ENCODE assay signal across 10 cellular contexts in the genomic region with DNA sequence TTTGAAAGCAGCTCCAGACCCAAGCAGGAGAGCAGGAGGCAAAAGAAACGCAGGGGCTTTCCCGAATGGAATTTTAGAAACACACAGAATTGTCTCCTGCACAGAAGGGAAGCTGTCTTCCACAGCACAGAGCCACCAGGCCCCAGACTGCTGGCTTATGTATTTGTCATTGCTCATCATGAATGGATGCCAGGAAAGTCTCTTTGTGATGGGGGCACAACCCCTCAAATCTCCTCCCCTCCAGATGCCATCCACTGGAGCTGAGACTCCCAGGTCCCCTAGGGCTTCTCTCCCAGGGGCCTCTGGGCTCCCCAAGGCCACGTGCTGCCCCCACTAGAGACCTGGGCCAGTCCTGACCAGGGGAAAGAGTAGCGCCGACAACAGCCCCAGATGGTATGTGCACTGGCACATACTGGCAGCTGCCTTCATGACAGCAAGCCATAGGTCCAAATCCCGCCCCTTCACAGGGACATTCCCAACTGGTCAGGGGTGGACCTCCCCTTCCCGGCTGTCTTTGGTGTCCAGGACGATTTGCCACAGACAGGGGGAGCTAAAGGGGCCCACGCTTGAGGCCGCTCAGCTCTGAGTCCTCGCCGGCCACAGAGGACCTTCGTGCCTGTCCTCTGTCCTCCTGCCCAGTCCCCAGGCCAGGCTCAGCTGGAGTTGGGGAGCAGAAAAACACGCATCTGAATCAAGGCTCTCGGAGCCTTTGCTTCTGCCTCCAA.
DNase-seq lines count a peak whose midpoint lies in the region; ATAC-seq, FAIRE-seq and TF ChIP-seq lines count a peak whose summit lies in the region.
"Had no signal": no experiment of that assay in that cellular context is flagged by ENCODE, and none has a peak within 500 bp of the region (broad histone marks: within the 10 kb centered on the region; RNA-seq: fewer than 3 reads in every experiment).

No MANE protein-coding gene starts in this region.

- WGBS in pancreas, 2 donors, result 29 to 38% methylated on average over 15 of the region's 15 CpGs

- BruUV-seq in Caco-2 (replicated peaks; lab: Mats Ljungman, UMichigan), result no TSS peak

- H3K4me3 Mint-ChIP-seq in Caco-2 (ENCODE audit: unreplicated experiment) (no peak overlapping the region), glutamatergic neuron (ENCODE audit: unreplicated experiment) (no peak overlapping the region)
- H3K4me3 Mint-ChIP-seq: stimulated activated naive CD8-positive, alpha-beta T cell treated with anti-CD3 and anti-CD28 coated beads, Interleukin-15, Interleukin-2, amounts not matched to agents 100 ng/mL and 50 ng/mL, for 24 hours had no signal

- H3K27me3 ChIP-seq in Caco-2 (replicated peaks; ENCODE audit: control insufficient read depth, insufficient read depth, low read length) (no peaks in the 10 kb centered on the region; the same call in 1 of the 2 replicates), pancreas (no peaks in the 10 kb centered on the region)
- H3K27me3 ChIP-seq: SJSA1 had no signal

- ATAC-seq in pancreas, result peak in 3 of 4 donors; percentile 7 to 41 (median 17)
- no peak for ATAC-seq in GM18502 (IDR thresholded peaks at IDR 0.05; ENCODE audit: poor library complexity, unreplicated experiment)
- ATAC-seq in GM18909 (IDR thresholded peaks at IDR 0.05; ENCODE audit: poor library complexity, unreplicated experiment), result no peak

- no peak overlapping the region for H3K27ac ChIP-seq in pancreas
- H3K27ac ChIP-seq: SJSA1 had no signal

- H3K9me3 ChIP-seq in Caco-2 (no peaks in the 10 kb centered on the region), pancreas (no peaks in the 10 kb centered on the region)
- H3K9me3 ChIP-seq: SJSA1 had no signal

- no peak overlapping the region for H3K4me3 ChIP-seq in Caco-2 (ENCODE audit: low read depth, low read length)
- no peak overlapping the region for H3K4me3 ChIP-seq in pancreas
- H3K4me3 ChIP-seq: SJSA1 had no signal

- intact Hi-C loops in Caco-2 (cut with micrococcal nuclease; ENCODE audit: unreplicated experiment), result loop anchor here (1.0 to 5.0 kb wide), 2 partner anchors 152 to 364 kb away; no protein-coding TSS in a partner anchor
- intact Hi-C loops in pancreas (cut with DNase I), result loop anchor here in 1 of 3 donors (5.0 to 10.0 kb wide), 2 partner anchors 163 to 194 kb away; no protein-coding TSS in a partner anchor

- H3K27me3 Mint-ChIP-seq in Caco-2 (ENCODE audit: insufficient read depth, unreplicated experiment) (peaks cover 12% of the 10 kb centered on the region), glutamatergic neuron (ENCODE audit: unreplicated experiment) (peaks cover 23% of the 10 kb centered on the region)
- H3K27me3 Mint-ChIP-seq: stimulated activated naive CD8-positive, alpha-beta T cell treated with anti-CD3 and anti-CD28 coated beads, Interleukin-15, Interleukin-2, amounts not matched to agents 100 ng/mL and 50 ng/mL, for 24 hours had no signal

- POLR2A ChIA-PET in Caco-2 (lab: Charles Lee), result no interaction called here

- peaks cover 7% of the 10 kb centered on the region for H3K36me3 Mint-ChIP-seq in Caco-2 (ENCODE audit: insufficient read depth, unreplicated experiment)
- H3K36me3 Mint-ChIP-seq in glutamatergic neuron (ENCODE audit: unreplicated experiment), result no peaks in the 10 kb centered on the region

- peaks cover 20% of the 10 kb centered on the region for H3K4me1 Mint-ChIP-seq in Caco-2 (ENCODE audit: low read depth, unreplicated experiment)
- peaks cover 42% of the 10 kb centered on the region for H3K4me1 Mint-ChIP-seq in glutamatergic neuron (ENCODE audit: low read depth, unreplicated experiment)

- no peak for FAIRE-seq in pancreas (lab: Jason Lieb, UNC)

- TF ChIP-seq CTCF in Caco-2 (IDR thresholded peaks at IDR 0.05; ENCODE audit: insufficient read depth in 1 of 2, low read depth in 1 of 2, low read length in 1 of 2, severe bottlenecking in 1 of 2, unreplicated experiment in 1 of 2) (peak; percentile 21 to 49), glutamatergic neuron (IDR thresholded peaks at IDR 0.05; ENCODE audit: partially characterized antibody, unreplicated experiment) (no peak), pancreas (IDR thresholded peaks at IDR 0.05) (no peak)

- H3K9me3 Mint-ChIP-seq in Caco-2 (ENCODE audit: unreplicated experiment) (no peaks in the 10 kb centered on the region), glutamatergic neuron (ENCODE audit: unreplicated experiment) (peaks cover 19% of the 10 kb centered on the region)
- H3K9me3 Mint-ChIP-seq: stimulated activated naive CD8-positive, alpha-beta T cell treated with anti-CD3 and anti-CD28 coated beads, Interleukin-15, Interleukin-2, amounts not matched to agents 100 ng/mL and 50 ng/mL, for 24 hours had no signal

- CTCF ChIA-PET in Caco-2 (lab: Charles Lee), result interaction anchor here (0.6 to 1.5 kb wide), 5 partner anchors 36 to 207 kb away, joined by 3 to 4 read pairs (median 3); no protein-coding TSS in a partner anchor

- DNase-seq in Caco-2, result peak; percentile 58 to 60
- peak; percentile 13 for DNase-seq in RKO (ENCODE audit: low spot score)
- DNase-seq in glutamatergic neuron, result peak; percentile 68
- no peak for DNase-seq in pancreas
- DNase-seq in T1000 (lab: John Stamatoyannopoulos, UW), result no peak
- no peak for DNase-seq in NCI-H187 treated with DMSO at 0.1 percent for 48 hours (lab: John Stamatoyannopoulos, UW)

- H3K36me3 ChIP-seq in Caco-2 (ENCODE audit: control insufficient read depth, insufficient read depth, low read length) (no peaks in the 10 kb centered on the region), pancreas (no peaks in the 10 kb centered on the region)
- H3K36me3 ChIP-seq: SJSA1 had no signal

- no peak overlapping the region for H3K27ac Mint-ChIP-seq in Caco-2 (ENCODE audit: unreplicated experiment)
- no peak overlapping the region for H3K27ac Mint-ChIP-seq in glutamatergic neuron (ENCODE audit: unreplicated experiment)
- H3K27ac Mint-ChIP-seq: stimulated activated naive CD8-positive, alpha-beta T cell treated with anti-CD3 and anti-CD28 coated beads, Interleukin-15, Interleukin-2, amounts not matched to agents 100 ng/mL and 50 ng/mL, for 24 hours had no signal

- H3K4me1 ChIP-seq in Caco-2 (peaks cover 6% of the 10 kb centered on the region; the same call in 1 of the 2 replicates), pancreas (no peaks in the 10 kb centered on the region)

Comparison
In these comparisons a context has a peak if more than half of its experiments do, and no peak if none do; other contexts are left out.
1. DNase-seq: peak in Caco-2 (2 of 2), RKO (single experiment) and glutamatergic neuron (single experiment); none in pancreas (0 of 6), T1000 (single experiment) and NCI-H187 treated with DMSO at 0.1 percent for 48 hours (single experiment).
2. CTCF ChIP-seq: peak in Caco-2 (2 of 2); none in glutamatergic neuron (single experiment) and pancreas (0 of 4).
3. ATAC-seq: peak in pancreas (3 of 4); none in GM18502 (single experiment) and GM18909 (single experiment).